1 cellular context compared by ENCODE assay signal in the genomic region with DNA sequence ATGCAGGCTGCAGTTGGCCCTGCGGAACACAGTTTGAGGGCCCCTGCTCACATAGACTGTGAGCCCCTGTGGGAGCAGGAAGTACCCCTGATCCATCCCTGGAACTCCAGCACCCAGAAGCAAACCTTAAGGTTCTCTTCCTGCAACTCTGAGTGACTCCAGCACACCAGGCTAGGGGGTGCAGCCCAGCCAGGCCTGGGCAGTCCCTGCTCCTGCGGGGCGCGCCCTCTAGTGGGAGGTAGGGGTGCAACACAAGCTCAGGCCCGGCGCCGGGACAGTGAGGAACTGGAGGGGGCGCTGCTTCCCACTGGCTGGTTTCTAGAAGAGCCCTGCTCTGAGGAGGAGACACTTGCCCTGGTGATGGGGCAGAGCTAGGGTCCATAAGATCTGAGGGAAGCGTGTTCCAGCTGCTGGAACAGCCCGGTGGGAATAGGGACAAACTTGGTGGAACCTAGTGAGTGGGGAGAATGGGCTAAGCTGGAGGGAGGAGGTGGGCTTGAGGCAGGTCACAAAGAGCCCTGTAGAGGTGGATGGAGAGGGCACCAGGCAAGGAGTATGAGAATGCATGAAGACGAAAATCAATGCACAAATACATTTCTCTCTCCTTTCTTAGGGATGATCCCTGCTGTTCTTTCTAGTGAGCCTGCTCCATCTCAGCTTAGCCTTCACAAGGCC.
TF ChIP-seq lines count a peak whose summit lies in the region.

No MANE protein-coding gene starts in this region.

TF ChIP-seq in HepG2, 621 proteins besides CTCF, POLR2A, EP300 and RAD21 (continues in another document):
- TF ChIP-seq FOXM1 (CRISPR knock-in tag; IDR thresholded peaks at IDR 0.05), result no peak
- TF ChIP-seq, protein P1, sequence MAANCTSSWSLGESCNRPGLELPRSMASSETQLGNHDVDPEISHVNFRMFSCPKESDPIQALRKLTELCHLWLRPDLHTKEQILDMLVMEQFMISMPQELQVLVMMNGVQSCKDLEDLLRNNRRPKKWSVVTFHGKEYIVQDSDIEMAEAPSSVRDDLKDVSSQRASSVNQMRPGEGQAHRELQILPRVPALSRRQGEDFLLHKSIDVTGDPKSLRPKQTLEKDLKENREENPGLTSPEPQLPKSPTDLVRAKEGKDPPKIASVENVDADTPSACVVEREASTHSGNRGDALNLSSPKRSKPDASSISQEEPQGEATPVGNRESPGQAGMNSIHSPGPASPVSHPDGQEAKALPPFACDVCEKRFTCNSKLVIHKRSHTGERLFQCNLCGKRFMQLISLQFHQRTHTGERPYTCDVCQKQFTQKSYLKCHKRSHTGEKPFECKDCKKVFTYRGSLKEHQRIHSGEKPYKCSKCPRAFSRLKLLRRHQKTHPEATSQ (CRISPR knock-in tag; IDR thresholded peaks at IDR 0.05; ENCODE audit: borderline replicate concordance), result 0 out of 2 replicates have a peak, but pooled peaks have one; percentile 52
- TF ChIP-seq FOXA1 (IDR thresholded peaks at IDR 0.05), result no peak
- no peak for TF ChIP-seq FOXA1 (CRISPR knock-in tag; IDR thresholded peaks at IDR 0.05)
- TF ChIP-seq TGIF2 (CRISPR knock-in tag; IDR thresholded peaks at IDR 0.05), result 0 out of 2 replicates have a peak, but pooled peaks have one; percentile 33
- TF ChIP-seq ZNF20 (CRISPR knock-in tag; IDR thresholded peaks at IDR 0.05), result no peak
- peak; percentile 30; the same call in 1 of the 2 replicates for TF ChIP-seq SALL1 (CRISPR knock-in tag; IDR thresholded peaks at IDR 0.05)
- no peak for TF ChIP-seq ZNF224 (CRISPR knock-in tag; IDR thresholded peaks at IDR 0.05)
- peak; percentile 38 for TF ChIP-seq RBM39 (IDR thresholded peaks at IDR 0.05; ENCODE audit: low read depth, low read length, poor library complexity, severe bottlenecking)
- peak; percentile 37; the same call in 1 of the 2 replicates for TF ChIP-seq TBX2 (CRISPR knock-in tag; IDR thresholded peaks at IDR 0.05; ENCODE audit: borderline replicate concordance)
- TF ChIP-seq RXRA (CRISPR knock-in tag; IDR thresholded peaks at IDR 0.05), result 0 out of 2 replicates have a peak, but pooled peaks have one; percentile 16
- TF ChIP-seq ZNF263 (CRISPR knock-in tag; IDR thresholded peaks at IDR 0.05), result 0 out of 2 replicates have a peak, but pooled peaks have one; percentile 40
- TF ChIP-seq ZMYM4 (CRISPR knock-in tag; IDR thresholded peaks at IDR 0.05), result peak; percentile 37; the same call in 1 of the 2 replicates
- TF ChIP-seq STAG1 (CRISPR knock-in tag; IDR thresholded peaks at IDR 0.05), result peak; percentile 67
- no peak for TF ChIP-seq TFDP2 (CRISPR knock-in tag; IDR thresholded peaks at IDR 0.05)
- peak; percentile 48 for TF ChIP-seq SMC3 (IDR thresholded peaks at IDR 0.05; ENCODE audit: low read length)
- no peak for TF ChIP-seq ZHX1 (CRISPR knock-in tag; IDR thresholded peaks at IDR 0.05; ENCODE audit: low read depth)
- 0 out of 2 replicates have a peak, but pooled peaks have one; percentile 19 for TF ChIP-seq ZFX (CRISPR knock-in tag; IDR thresholded peaks at IDR 0.05; ENCODE audit: low read depth)
- TF ChIP-seq SPEN (CRISPR knock-in tag; IDR thresholded peaks at IDR 0.05; ENCODE audit: low read depth), result 0 out of 2 replicates have a peak, but pooled peaks have one; percentile 21
- TF ChIP-seq AGO2 (optimal IDR thresholded peaks at IDR 0.05; ENCODE audit: low read depth, low read length), result no peak
- peak; percentile 55 for TF ChIP-seq ZNF687 (CRISPR knock-in tag; IDR thresholded peaks at IDR 0.05)
- TF ChIP-seq ZNF614 (CRISPR knock-in tag; IDR thresholded peaks at IDR 0.05; ENCODE audit: borderline replicate concordance), result no peak
- TF ChIP-seq GABPB1 (CRISPR knock-in tag; IDR thresholded peaks at IDR 0.05), result peak; percentile 58; the same call in 1 of the 2 replicates
- TF ChIP-seq ZNF331 (CRISPR knock-in tag; IDR thresholded peaks at IDR 0.05), result 0 out of 2 replicates have a peak, but pooled peaks have one; percentile 21
- no peak for TF ChIP-seq BCLAF1 (IDR thresholded peaks at IDR 0.05)
- peak; percentile 55 for TF ChIP-seq ZNF768 (CRISPR knock-in tag; IDR thresholded peaks at IDR 0.05)
- TF ChIP-seq FOXK1 (CRISPR knock-in tag; IDR thresholded peaks at IDR 0.05; ENCODE audit: borderline replicate concordance, low read depth), result no peak
- TF ChIP-seq NONO (IDR thresholded peaks at IDR 0.05), result no peak
- 0 out of 2 replicates have a peak, but pooled peaks have one; percentile 26 for TF ChIP-seq NONO (CRISPR knock-in tag; conservative IDR thresholded peaks at IDR 0.05)
- TF ChIP-seq THAP11 (CRISPR knock-in tag; IDR thresholded peaks at IDR 0.05), result peak; percentile 61
- peak; percentile 82 for TF ChIP-seq XRCC5 (optimal IDR thresholded peaks at IDR 0.05; ENCODE audit: low read length)
- TF ChIP-seq, protein P2, sequence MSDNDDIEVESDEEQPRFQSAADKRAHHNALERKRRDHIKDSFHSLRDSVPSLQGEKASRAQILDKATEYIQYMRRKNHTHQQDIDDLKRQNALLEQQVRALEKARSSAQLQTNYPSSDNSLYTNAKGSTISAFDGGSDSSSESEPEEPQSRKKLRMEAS (IDR thresholded peaks at IDR 0.05), result no peak
- no peak for TF ChIP-seq FOXO1 (CRISPR knock-in tag; IDR thresholded peaks at IDR 0.05)
- TF ChIP-seq ATF7-NPFF (CRISPR knock-in tag; IDR thresholded peaks at IDR 0.05; ENCODE audit: low read depth), result no peak
- TF ChIP-seq HMGXB4 (CRISPR knock-in tag; IDR thresholded peaks at IDR 0.05; ENCODE audit: borderline replicate concordance in 1 of 2, low read depth in 1 of 2), result peak; percentile 59 to 83; a peak in 3 of 4 replicates
- TF ChIP-seq, protein P3, sequence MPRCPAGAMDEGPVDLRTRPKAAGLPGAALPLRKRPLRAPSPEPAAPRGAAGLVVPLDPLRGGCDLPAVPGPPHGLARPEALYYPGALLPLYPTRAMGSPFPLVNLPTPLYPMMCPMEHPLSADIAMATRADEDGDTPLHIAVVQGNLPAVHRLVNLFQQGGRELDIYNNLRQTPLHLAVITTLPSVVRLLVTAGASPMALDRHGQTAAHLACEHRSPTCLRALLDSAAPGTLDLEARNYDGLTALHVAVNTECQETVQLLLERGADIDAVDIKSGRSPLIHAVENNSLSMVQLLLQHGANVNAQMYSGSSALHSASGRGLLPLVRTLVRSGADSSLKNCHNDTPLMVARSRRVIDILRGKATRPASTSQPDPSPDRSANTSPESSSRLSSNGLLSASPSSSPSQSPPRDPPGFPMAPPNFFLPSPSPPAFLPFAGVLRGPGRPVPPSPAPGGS (CRISPR knock-in tag; IDR thresholded peaks at IDR 0.05), result 0 out of 2 replicates have a peak, but pooled peaks have one; percentile 22
- peak; percentile 59; the same call in 1 of the 2 replicates for TF ChIP-seq ZNF839 (CRISPR knock-in tag; IDR thresholded peaks at IDR 0.05; ENCODE audit: borderline replicate concordance)
- 0 out of 2 replicates have a peak, but pooled peaks have one; percentile 27 for TF ChIP-seq ZNF274 (CRISPR knock-in tag; IDR thresholded peaks at IDR 0.05)
- TF ChIP-seq SAFB2 (CRISPR knock-in tag; IDR thresholded peaks at IDR 0.05; ENCODE audit: borderline replicate concordance, low read depth), result no peak
- TF ChIP-seq REPIN1 (CRISPR knock-in tag; IDR thresholded peaks at IDR 0.05; ENCODE audit: borderline replicate concordance, low read depth), result peak; percentile 62; the same call in 1 of the 2 replicates
- TF ChIP-seq CENPT (CRISPR knock-in tag; IDR thresholded peaks at IDR 0.05; ENCODE audit: low read depth), result no peak
- peak; percentile 13; the same call in 1 of the 2 replicates for TF ChIP-seq BCL6 (CRISPR knock-in tag; IDR thresholded peaks at IDR 0.05)
- TF ChIP-seq HBP1 (CRISPR knock-in tag; IDR thresholded peaks at IDR 0.05; ENCODE audit: low read depth), result no peak
